Comparison of ENCODE assay signal across 8 cellular contexts in the genomic region with DNA sequence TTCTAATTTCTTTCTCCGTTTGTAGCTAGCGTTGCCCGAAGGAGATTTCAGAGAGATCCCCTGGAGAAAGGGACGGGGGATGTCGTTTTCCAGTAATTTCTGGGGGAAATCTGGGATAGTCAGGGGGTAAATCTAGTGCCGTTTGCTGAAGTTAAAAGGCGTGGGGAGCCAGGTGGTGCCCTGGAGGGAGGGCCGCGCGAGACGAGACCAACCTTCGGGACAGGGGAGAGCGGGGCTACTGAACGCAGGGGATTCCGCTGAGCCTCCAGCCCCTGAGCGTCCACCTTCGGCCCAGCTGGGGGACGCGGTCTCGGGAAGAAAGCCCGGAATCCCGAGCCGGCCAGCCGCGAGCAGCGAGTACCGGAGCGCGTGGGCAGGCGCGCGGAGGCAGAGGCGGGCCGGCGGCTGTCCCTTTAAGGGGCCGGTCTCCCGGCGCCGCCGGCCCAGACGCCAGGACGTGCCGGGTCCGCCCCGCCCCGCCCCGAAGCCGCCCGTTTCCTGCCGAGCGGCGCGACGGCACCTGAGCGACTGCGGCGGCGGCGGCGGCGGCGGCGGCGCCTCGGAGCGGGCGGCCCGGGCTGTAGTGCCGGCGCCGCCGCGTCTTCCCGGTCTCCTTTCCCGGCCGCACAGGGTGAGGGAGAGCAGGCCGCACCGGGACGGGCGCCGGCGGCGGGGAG. TPM values are rescaled to one million over a fixed set of nuclear protein-coding genes. Genes with fewer than 3 reads are reported as not detected.
A peak's percentile ranks its signal among the peaks of the same experiment; 100 is the strongest.
DNase-seq lines count a peak whose midpoint lies in the region; ATAC-seq and TF ChIP-seq lines count a peak whose summit lies in the region.

A gene with protein sequence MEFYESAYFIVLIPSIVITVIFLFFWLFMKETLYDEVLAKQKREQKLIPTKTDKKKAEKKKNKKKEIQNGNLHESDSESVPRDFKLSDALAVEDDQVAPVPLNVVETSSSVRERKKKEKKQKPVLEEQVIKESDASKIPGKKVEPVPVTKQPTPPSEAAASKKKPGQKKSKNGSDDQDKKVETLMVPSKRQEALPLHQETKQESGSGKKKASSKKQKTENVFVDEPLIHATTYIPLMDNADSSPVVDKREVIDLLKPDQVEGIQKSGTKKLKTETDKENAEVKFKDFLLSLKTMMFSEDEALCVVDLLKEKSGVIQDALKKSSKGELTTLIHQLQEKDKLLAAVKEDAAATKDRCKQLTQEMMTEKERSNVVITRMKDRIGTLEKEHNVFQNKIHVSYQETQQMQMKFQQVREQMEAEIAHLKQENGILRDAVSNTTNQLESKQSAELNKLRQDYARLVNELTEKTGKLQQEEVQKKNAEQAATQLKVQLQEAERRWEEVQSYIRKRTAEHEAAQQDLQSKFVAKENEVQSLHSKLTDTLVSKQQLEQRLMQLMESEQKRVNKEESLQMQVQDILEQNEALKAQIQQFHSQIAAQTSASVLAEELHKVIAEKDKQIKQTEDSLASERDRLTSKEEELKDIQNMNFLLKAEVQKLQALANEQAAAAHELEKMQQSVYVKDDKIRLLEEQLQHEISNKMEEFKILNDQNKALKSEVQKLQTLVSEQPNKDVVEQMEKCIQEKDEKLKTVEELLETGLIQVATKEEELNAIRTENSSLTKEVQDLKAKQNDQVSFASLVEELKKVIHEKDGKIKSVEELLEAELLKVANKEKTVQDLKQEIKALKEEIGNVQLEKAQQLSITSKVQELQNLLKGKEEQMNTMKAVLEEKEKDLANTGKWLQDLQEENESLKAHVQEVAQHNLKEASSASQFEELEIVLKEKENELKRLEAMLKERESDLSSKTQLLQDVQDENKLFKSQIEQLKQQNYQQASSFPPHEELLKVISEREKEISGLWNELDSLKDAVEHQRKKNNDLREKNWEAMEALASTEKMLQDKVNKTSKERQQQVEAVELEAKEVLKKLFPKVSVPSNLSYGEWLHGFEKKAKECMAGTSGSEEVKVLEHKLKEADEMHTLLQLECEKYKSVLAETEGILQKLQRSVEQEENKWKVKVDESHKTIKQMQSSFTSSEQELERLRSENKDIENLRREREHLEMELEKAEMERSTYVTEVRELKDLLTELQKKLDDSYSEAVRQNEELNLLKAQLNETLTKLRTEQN (N-terminal part only) (plus strand): TSS at position 484 of the 677 bp plus-strand sequence. CDS start 31,842 bp downstream, outside the sequence.

- H3K27ac Mint-ChIP-seq in IgD-negative memory B cell, result peak within 1 kb of the TSS; percentile 90 to 98 (median 93)
- peak within 1 kb of the TSS; percentile 90 to 91 for H3K27ac Mint-ChIP-seq in natural killer cell

- H3K9me3 Mint-ChIP-seq in IgD-negative memory B cell, result no peaks in the 10 kb centered on the region
- H3K9me3 Mint-ChIP-seq in natural killer cell, result no peaks in the 10 kb centered on the region

- intact Hi-C loops in natural killer cell (cut with micrococcal nuclease), result loop anchor here (2.0 to 5.0 kb wide), 4 partner anchors 367 to 678 kb away; a partner anchor contains a TSS

- H3K36me3 Mint-ChIP-seq in IgD-negative memory B cell (peaks cover 1% of the 10 kb centered on the region), natural killer cell (no peaks in the 10 kb centered on the region)

- H3K4me3 ChIP-seq in fibroblast of mammary gland (ENCODE audit: control insufficient read depth, low read depth, low read length), result peak within 1 kb of the TSS; percentile 87

- peak within 1 kb of the TSS; percentile 88 for H3K27ac ChIP-seq in RWPE1

- H3K4me1 Mint-ChIP-seq in IgD-negative memory B cell (peaks cover 10 to 29% (median 20%) of the 10 kb centered on the region in 3 donors), natural killer cell (peaks cover 24 to 27% of the 10 kb centered on the region in 2 donors)

- DNase-seq in DMS153 treated with DMSO at 0.1 percent for 48 hours (lab: John Stamatoyannopoulos, UW; ENCODE audit: unreplicated experiment), result peak; percentile 59
- DNase-seq in RWPE1 (ENCODE audit: low spot score), result peak; percentile 76
- DNase-seq in activated T-helper 1 cell treated with anti-CD3 and anti-CD28 coated beads, Interleukin-2, amount 50 U/mL, for 16 hours (ENCODE audit: low read depth in 1 of 2, low spot score in 1 of 2), result peak; percentile 66 to 74
- peak; percentile 61 for DNase-seq in fibroblast of mammary gland (ENCODE audit: low read depth)
- peak; percentile 83 for DNase-seq in natural killer cell
- DNase-seq in stimulated activated naive CD4-positive, alpha-beta T cell treated with Interleukin-2 at 50 U/mL for 16 hours (lab: John Stamatoyannopoulos, UW), result peak; percentile 84

- POLR2A ChIA-PET in RWPE1 (lab: Yijun Ruan, JAX; ENCODE audit: low non-redundant PET), result no interaction called here

- peak within 1 kb of the TSS; percentile 90 to 99 (median 96) for H3K4me3 Mint-ChIP-seq in IgD-negative memory B cell
- H3K4me3 Mint-ChIP-seq in natural killer cell, result peak within 1 kb of the TSS; percentile 97

- CTCF ChIA-PET in RWPE1 (lab: Yijun Ruan, JAX), result no interaction called here

- H3K27me3 Mint-ChIP-seq in IgD-negative memory B cell (no peaks in the 10 kb centered on the region), natural killer cell (ENCODE audit: low read depth in 2 of 2) (no peaks in the 10 kb centered on the region)

- TF ChIP-seq CTCF in RWPE1 (conservative IDR thresholded peaks at IDR 0.05; ENCODE audit: low read depth) (no peak), fibroblast of mammary gland (conservative IDR thresholded peaks at IDR 0.05; ENCODE audit: control insufficient read depth, insufficient read depth, low read depth, low read length) (no peak), natural killer cell (IDR thresholded peaks at IDR 0.05) (no peak)

- ATAC-seq in GM21528 (IDR thresholded peaks at IDR 0.05; ENCODE audit: low FRiP score, unreplicated experiment) (peak; percentile 82), natural killer cell (peak; percentile 88 to 95 (median 90))

RNA-seq across cellular contexts. Expression of the gene that starts here (rescaled TPM):
- polyA plus RNA-seq in IgD-negative memory B cell, result 55.3 TPM
- total RNA-seq in natural killer cell, result 10 to 100 TPM; 63.1 to 96.7 (median 72.8) TPM

Comparison
In these comparisons a context has a peak if more than half of its experiments do, and no peak if none do; other contexts are left out.
1. Peak in every context shown above with its lines: DNase-seq, ATAC-seq, H3K4me3 ChIP-seq and H3K27ac ChIP-seq.